ENCODE assay signal across 11 cellular contexts in genomic region chr17:74639704-74640142, GRCh38. TPM values are rescaled to one million over a fixed set of nuclear protein-coding genes. Genes with fewer than 3 reads are reported as not detected.
DNase-seq lines count a peak whose midpoint lies in the region; ATAC-seq and TF ChIP-seq lines count a peak whose summit lies in the region.
"Had no signal": no experiment of that assay in that cellular context is flagged by ENCODE, and none has a peak within 500 bp of the region (broad histone marks: within the 10 kb centered on the region; RNA-seq: fewer than 3 reads in every experiment).

No MANE protein-coding gene starts in this region.

- peak overlapping the region in 3 of 4 donors; percentile 15 to 66 (median 21) for H3K4me3 Mint-ChIP-seq in CD4-positive, CD25-positive, alpha-beta regulatory T cell
- H3K4me3 Mint-ChIP-seq in glutamatergic neuron (ENCODE audit: unreplicated experiment) = no peak overlapping the region
- H3K4me3 Mint-ChIP-seq: activated naive CD4-positive, alpha-beta T cell treated with anti-CD3 and anti-CD28 coated beads, Interleukin-2, amount 50 U/mL, for 24 hours had no signal

- peak in 1 of 3 donors; percentile 58 for DNase-seq in CD4-positive, CD25-positive, alpha-beta regulatory T cell
- DNase-seq in SK-MEL-5 (ENCODE audit: low read depth, low spot score) (peak; percentile 55), medulla oblongata (ENCODE audit: extremely low spot score) (peak; percentile 54), osteoblast (ENCODE audit: insufficient read length, low spot score, missing footprints) (no peak), dorsolateral prefrontal cortex (no peak), glutamatergic neuron (no peak), AG20443 (ENCODE audit: low spot score) (no peak)
- DNase-seq: NCI-H524 treated with DMSO at 0.1 percent for 48 hours had no signal

- TF ChIP-seq CTCF in osteoblast (IDR thresholded peaks at IDR 0.05; ENCODE audit: extremely low read depth, low read depth, low read length) (no peak), dorsolateral prefrontal cortex (IDR thresholded peaks at IDR 0.05 in 54 of 56, conservative IDR thresholded peaks at IDR 0.05 in 2 of 56; ENCODE audit: low read depth in 1 of 56, partially characterized antibody in 56 of 56) (no peak), glutamatergic neuron (IDR thresholded peaks at IDR 0.05; ENCODE audit: partially characterized antibody, unreplicated experiment) (no peak)

- peak overlapping the region; percentile 30 for H3K4me3 ChIP-seq in CD4-positive, CD25-positive, alpha-beta regulatory T cell (ENCODE audit: low read depth, low read length)
- H3K4me3 ChIP-seq in osteoblast (ENCODE audit: insufficient read depth, low read length) (no peak overlapping the region), dorsolateral prefrontal cortex (no peak overlapping the region)

- no peaks in the 10 kb centered on the region for H4K20me1 ChIP-seq in osteoblast (ENCODE audit: insufficient read depth, low read length)

- H3K27me3 ChIP-seq in CD4-positive, CD25-positive, alpha-beta regulatory T cell (ENCODE audit: control insufficient read depth, insufficient read depth, low read length) = peaks cover 15% of the 10 kb centered on the region
- H3K27me3 ChIP-seq in osteoblast (ENCODE audit: insufficient read depth, low read length) (peaks cover 16% of the 10 kb centered on the region), dorsolateral prefrontal cortex (peaks cover 0 to 32% (median 0%) of the 10 kb centered on the region in 45 donors)

- no peaks in the 10 kb centered on the region for H3K9me3 ChIP-seq in CD4-positive, CD25-positive, alpha-beta regulatory T cell (ENCODE audit: control insufficient read depth in 2 of 2, low read length in 2 of 2)
- H3K9me3 ChIP-seq in osteoblast (ENCODE audit: low read depth, low read length) = no peaks in the 10 kb centered on the region

- no peaks in the 10 kb centered on the region for H3K36me3 ChIP-seq in CD4-positive, CD25-positive, alpha-beta regulatory T cell (ENCODE audit: control insufficient read depth, insufficient read depth, low read length)
- H3K36me3 ChIP-seq in osteoblast (ENCODE audit: insufficient read depth, low read length) = no peaks in the 10 kb centered on the region

- intact Hi-C loops in dorsolateral prefrontal cortex (cut with DNase I) = no loop called here

- H3K4me1 Mint-ChIP-seq in CD4-positive, CD25-positive, alpha-beta regulatory T cell = peaks cover 10 to 25% (median 19%) of the 10 kb centered on the region in 4 donors
- H3K4me1 Mint-ChIP-seq in glutamatergic neuron (ENCODE audit: low read depth, unreplicated experiment) = peaks cover 18% of the 10 kb centered on the region

- no peak overlapping the region for H2AFZ ChIP-seq in osteoblast (ENCODE audit: low read length)

- peaks cover 54% of the 10 kb centered on the region for H3K27me3 Mint-ChIP-seq in CD4-positive, CD25-positive, alpha-beta regulatory T cell
- H3K27me3 Mint-ChIP-seq in glutamatergic neuron (ENCODE audit: unreplicated experiment) = peaks cover 1% of the 10 kb centered on the region

- H3K27ac ChIP-seq in CD4-positive, CD25-positive, alpha-beta regulatory T cell (ENCODE audit: insufficient read depth, low read length, poor library complexity, severe bottlenecking) = no peak overlapping the region
- H3K27ac ChIP-seq in osteoblast (ENCODE audit: low read depth, low read length) (no peak overlapping the region), dorsolateral prefrontal cortex (no peak overlapping the region)

- peaks cover 0 to 2% (median 0%) of the 10 kb centered on the region in 7 donors for H3K9me3 Mint-ChIP-seq in CD4-positive, CD25-positive, alpha-beta regulatory T cell
- H3K9me3 Mint-ChIP-seq in glutamatergic neuron (ENCODE audit: unreplicated experiment) = peaks cover 14% of the 10 kb centered on the region
- H3K9me3 Mint-ChIP-seq: activated naive CD4-positive, alpha-beta T cell treated with anti-CD3 and anti-CD28 coated beads, Interleukin-2, amount 50 U/mL, for 24 hours had no signal

- no peak overlapping the region for H3K4me2 ChIP-seq in osteoblast (ENCODE audit: insufficient read depth, low read length)

- H3K4me1 ChIP-seq in CD4-positive, CD25-positive, alpha-beta regulatory T cell (ENCODE audit: control insufficient read depth, insufficient read depth, low read length, poor library complexity, severe bottlenecking) = peaks cover 14% of the 10 kb centered on the region
- H3K4me1 ChIP-seq in osteoblast (ENCODE audit: insufficient read depth, low read length) = no peaks in the 10 kb centered on the region

- peak in 1 of 2 donors; percentile 34 for ATAC-seq in CD4-positive, CD25-positive, alpha-beta regulatory T cell (ENCODE audit: low read depth in 2 of 2)
- peak; percentile 42 for ATAC-seq in GM21529 (IDR thresholded peaks at IDR 0.05; ENCODE audit: unreplicated experiment)

- H3K27ac Mint-ChIP-seq in CD4-positive, CD25-positive, alpha-beta regulatory T cell = no peak overlapping the region
- H3K27ac Mint-ChIP-seq in glutamatergic neuron (ENCODE audit: unreplicated experiment) = no peak overlapping the region
- H3K27ac Mint-ChIP-seq: activated naive CD4-positive, alpha-beta T cell treated with anti-CD3 and anti-CD28 coated beads, Interleukin-2, amount 50 U/mL, for 24 hours had no signal

- in situ Hi-C loops in SK-MEL-5 (cut with HindIII; ENCODE audit: low pct_unique_long_range_greater_than_20kb, low sequenced_read_pairs) = no loop called here

- no peaks in the 10 kb centered on the region for H3K36me3 Mint-ChIP-seq in CD4-positive, CD25-positive, alpha-beta regulatory T cell
- H3K36me3 Mint-ChIP-seq in glutamatergic neuron (ENCODE audit: unreplicated experiment) = no peaks in the 10 kb centered on the region

- H3K79me2 ChIP-seq in osteoblast (ENCODE audit: insufficient read depth, low read length) = no peaks in the 10 kb centered on the region

RNA-seq across cellular contexts. Expression of gene CD300E, which starts 16.2 kb away (rescaled TPM):
- total RNA-seq in CD4-positive, CD25-positive, alpha-beta regulatory T cell = not detected
- under 1 TPM in 2 of 4 donors, not detected in 2; 0.06 to 0.08 TPM for polyA plus RNA-seq in CD4-positive, CD25-positive, alpha-beta regulatory T cell
- not detected in 2 replicates for total RNA-seq in SK-MEL-5 (2014; rRNA removed; shearing (Covaris generic))
- not detected in 2 replicates for polyA plus RNA-seq in SK-MEL-5 (2015; cell fraction: cytosol; rRNA removed)
- not detected in 2 replicates for polyA plus RNA-seq in SK-MEL-5 (2015; cell fraction: nucleus; rRNA removed)
- total RNA-seq in osteoblast (under 0.01 TPM in 1 of 2 replicates, not detected in the other), dorsolateral prefrontal cortex (1 to 10 TPM in 3 of 120 experiments, under 1 TPM in 76, not detected in 41; 0.10 to 3.6 (median 0.27) TPM), glutamatergic neuron (ENCODE audit: unreplicated experiment) (not detected)
- total RNA-seq: LHCN-M2 had no signal

RNA-seq across cellular contexts. Expression of gene CD300LD, which starts 47.6 kb away (rescaled TPM):
- not detected for total RNA-seq in CD4-positive, CD25-positive, alpha-beta regulatory T cell
- not detected for polyA plus RNA-seq in CD4-positive, CD25-positive, alpha-beta regulatory T cell
- total RNA-seq in SK-MEL-5 (2014; rRNA removed; shearing (Covaris generic)) = not detected in 2 replicates
- polyA plus RNA-seq in SK-MEL-5 (2015; cell fraction: cytosol; rRNA removed) = not detected in 2 replicates
- polyA plus RNA-seq in SK-MEL-5 (2015; cell fraction: nucleus; rRNA removed) = not detected in 2 replicates
- total RNA-seq in osteoblast = not detected in 2 replicates
- total RNA-seq in dorsolateral prefrontal cortex = not detected
- not detected for total RNA-seq in glutamatergic neuron (ENCODE audit: unreplicated experiment)
- total RNA-seq: LHCN-M2 had no signal

Comparison
In these comparisons a context has a peak if more than half of its experiments do, and no peak if none do; other contexts are left out.
1. DNase-seq: peak in SK-MEL-5 (single experiment) and medulla oblongata (single experiment); none in osteoblast (single experiment), dorsolateral prefrontal cortex (0 of 10), glutamatergic neuron (single experiment) and AG20443 (single experiment).